ENCODE assay signal across 21 cellular contexts in the genomic region with DNA sequence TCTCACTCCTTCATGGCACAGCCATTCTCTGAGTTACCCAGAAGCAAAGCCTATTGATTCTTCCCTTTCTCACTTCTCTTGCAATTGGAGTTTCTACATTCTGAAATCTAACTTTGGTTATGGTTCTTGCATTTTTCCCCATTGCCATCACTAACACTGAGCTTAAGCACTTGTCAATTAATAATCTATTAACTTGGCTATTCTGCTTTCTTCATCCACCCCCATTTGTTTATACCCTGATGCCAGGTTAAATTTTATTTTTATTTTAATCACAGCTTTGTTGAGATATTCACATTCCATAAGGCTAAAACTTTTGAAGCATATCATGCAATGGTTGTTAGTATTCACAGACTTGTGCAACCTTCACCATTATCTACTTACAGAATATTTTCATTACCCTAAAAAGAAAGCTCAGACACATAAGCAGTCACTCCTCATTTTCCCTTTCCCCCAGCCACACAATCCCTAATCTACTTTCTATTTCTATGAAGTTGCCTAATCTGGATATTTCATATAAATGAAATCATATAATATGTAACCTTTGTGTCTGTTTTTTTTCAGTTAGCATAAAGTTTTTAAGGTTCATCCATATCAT.
"Had no signal": no experiment of that assay in that cellular context is flagged by ENCODE, and none has a peak within 500 bp of the region (broad histone marks: within the 10 kb centered on the region; RNA-seq: fewer than 3 reads in every experiment).

No MANE protein-coding gene starts in this region.

- DNase-seq: activated CD4-positive, alpha-beta memory T cell treated with anti-CD3 and anti-CD28 coated beads for 36 hours; activated CD4-positive, alpha-beta T cell treated with anti-CD3 and anti-CD28 coated beads for 36 hours; activated CD8-positive, alpha-beta memory T cell treated with anti-CD3 and anti-CD28 coated beads, Interleukin-2, amount 10 ng/mL, durations not matched to agents 7 days and 5 days; activated naive CD4-positive, alpha-beta T cell treated with anti-CD3 and anti-CD28 coated beads for 36 hours; activated naive CD8-positive, alpha-beta T cell treated with anti-CD3 and anti-CD28 coated beads, Interleukin-2, amount 50 U/mL, for 24 hours; activated T-cell treated with anti-CD3 and anti-CD28 coated beads, Interleukin-2, amount 50 U/mL, for 1 hour; glutamatergic neuron; hypothalamus; kidney; left ventricle myocardium superior; natural killer cell; posterior cingulate gyrus; stimulated activated CD4-positive, alpha-beta T cell treated with anti-CD3 and anti-CD28 coated beads, Interleukin-4, amount 100 ng/mL, for 24 hours; stimulated activated naive CD4-positive, alpha-beta T cell treated with Interleukin-2 at 50 U/mL for 16 hours; substantia nigra; uterus had no signal

- H3K9me3 ChIP-seq: tibial nerve, uterus had no signal

- H3K36me3 ChIP-seq: cardiac muscle cell, tibial nerve, uterus had no signal

- H3K4me1 ChIP-seq: tibial nerve, uterus had no signal

- H3K27me3 ChIP-seq: cardiac muscle cell, tibial nerve, uterus had no signal

- ATAC-seq: activated CD4-positive, alpha-beta T cell treated with anti-CD3 and anti-CD28 coated beads for 36 hours; activated CD8-positive, alpha-beta memory T cell treated with anti-CD3 and anti-CD28 coated beads, Interleukin-2, amount 10 ng/mL, durations not matched to agents 7 days and 5 days; activated naive CD8-positive, alpha-beta T cell treated with anti-CD3 and anti-CD28 coated beads, Interleukin-2, amount 50 U/mL, for 24 hours; esophagus mucosa; left ventricle myocardium superior; natural killer cell had no signal

- H3K27ac ChIP-seq: cardiac muscle cell, skin epidermis, tibial nerve, uterus, VCaP had no signal

- H3K4me3 ChIP-seq: cardiac muscle cell, skin epidermis, tibial nerve, uterus had no signal
